21 cellular contexts compared by ENCODE assay signal in genomic region chr4:66946761-66947160, GRCh38.
"Had no signal": no experiment of that assay in that cellular context is flagged by ENCODE, and none has a peak within 500 bp of the region (broad histone marks: within the 10 kb centered on the region; RNA-seq: fewer than 3 reads in every experiment).

No MANE protein-coding gene starts in this region.

- H3K27me3 ChIP-seq: dorsolateral prefrontal cortex, sigmoid colon, testis, tibial artery had no signal

- H3K27ac ChIP-seq: dorsolateral prefrontal cortex, psoas muscle, sigmoid colon, testis, tibial artery had no signal

- H3K4me1 ChIP-seq: psoas muscle, sigmoid colon, testis, tibial artery had no signal

- H3K36me3 ChIP-seq: sigmoid colon, tibial artery had no signal

- H3K9me3 ChIP-seq: psoas muscle, sigmoid colon, testis, tibial artery had no signal

- H3K4me3 ChIP-seq: dorsolateral prefrontal cortex, lung, psoas muscle, sigmoid colon, testis, tibial artery had no signal

- FAIRE-seq: colon, frontal cortex, kidney had no signal

- DNase-seq: dorsolateral prefrontal cortex; effector CD4-positive, alpha-beta T cell; head of caudate nucleus; kidney; mesenchymal stem cell; naive thymus-derived CD4-positive, alpha-beta T cell; nephron progenitor cell; nucleus accumbens; posterior cingulate gyrus; psoas muscle; right cardiac atrium; sigmoid colon; stimulated activated CD4-positive, alpha-beta T cell treated with anti-CD3 and anti-CD28 coated beads, Interleukin-2, amount 100 ng/mL, for 24 hours; stimulated activated CD4-positive, alpha-beta T cell treated with anti-CD3 and anti-CD28 coated beads, Interleukin-4, amount 100 ng/mL, for 24 hours; stimulated activated naive CD8-positive, alpha-beta T cell treated with anti-CD3 and anti-CD28 coated beads, Interleukin-15, Interleukin-2, amounts not matched to agents 100 U/mL and 50 U/mL, for 24 hours; substantia nigra; testis; tibial artery had no signal
